In genomic region chr4:137610960-137611359, GRCh38 we compare ENCODE assay signal across 12 cellular contexts.
DNase-seq lines count a peak whose midpoint lies in the region; ATAC-seq and TF ChIP-seq lines count a peak whose summit lies in the region.
"Had no signal": no experiment of that assay in that cellular context is flagged by ENCODE, and none has a peak within 500 bp of the region (broad histone marks: within the 10 kb centered on the region; RNA-seq: fewer than 3 reads in every experiment).

No MANE protein-coding gene starts in this region.

- no peaks in the 10 kb centered on the region for H3K4me1 ChIP-seq in cardiac muscle cell (ENCODE audit: low read depth)

- ATAC-seq in Right ventricle myocardium superior (ENCODE audit: poor library complexity) = no peak
- ATAC-seq in omental fat pad (ENCODE audit: low FRiP score) = no peak
- no peak for ATAC-seq in GM18907 (IDR thresholded peaks at IDR 0.05; ENCODE audit: unreplicated experiment)
- ATAC-seq: stimulated activated effector memory CD8-positive, alpha-beta T cell treated with anti-CD3 and anti-CD28 coated beads, Interleukin-12 subunit alpha, Interleukin-12 subunit beta, amount 100 ng/mL, for 72 hours had no signal

- peak; percentile 70 for TF ChIP-seq CTCF in cardiac muscle cell (IDR thresholded peaks at IDR 0.05; ENCODE audit: low read depth, low read length)
- peak; percentile 54 for TF ChIP-seq CTCF in epithelial cell of proximal tubule (conservative IDR thresholded peaks at IDR 0.05; ENCODE audit: low read depth, low read length)
- peak; percentile 80 for TF ChIP-seq CTCF in type B pancreatic cell (conservative IDR thresholded peaks at IDR 0.05)
- TF ChIP-seq CTCF in omental fat pad (IDR thresholded peaks at IDR 0.05) = no peak

- peaks cover 5% of the 10 kb centered on the region for H3K9me3 Mint-ChIP-seq in type B pancreatic cell

- no peak overlapping the region for H3K27ac Mint-ChIP-seq in type B pancreatic cell
- H3K27ac Mint-ChIP-seq: CD4-positive, CD25-positive, alpha-beta regulatory T cell; stimulated activated effector memory CD8-positive, alpha-beta T cell treated with anti-CD3 and anti-CD28 coated beads, Interleukin-12 subunit alpha, Interleukin-12 subunit beta, amount 100 ng/mL, for 72 hours had no signal

- peaks cover 25% of the 10 kb centered on the region for H3K4me1 Mint-ChIP-seq in type B pancreatic cell (ENCODE audit: unreplicated experiment)
- H3K4me1 Mint-ChIP-seq: CD4-positive, CD25-positive, alpha-beta regulatory T cell; stimulated activated effector memory CD8-positive, alpha-beta T cell treated with anti-CD3 and anti-CD28 coated beads, Interleukin-12 subunit alpha, Interleukin-12 subunit beta, amount 100 ng/mL, for 72 hours had no signal

- peak; percentile 33 to 44 for DNase-seq in cardiac muscle cell (ENCODE audit: low read depth in 1 of 2, low spot score in 1 of 2)
- no peak for DNase-seq in Right ventricle myocardium superior
- peak; percentile 19 for DNase-seq in NCI-H69 (lab: John Stamatoyannopoulos, UW)
- DNase-seq in epithelial cell of proximal tubule (ENCODE audit: low read depth) = no peak
- no peak for DNase-seq in type B pancreatic cell (ENCODE audit: extremely low spot score, unreplicated experiment)
- DNase-seq in omental fat pad (ENCODE audit: low spot score) = no peak
- no peak for DNase-seq in cortex of kidney (lab: John Stamatoyannopoulos, UW)
- DNase-seq: activated effector memory CD4-positive, alpha-beta T cell treated with anti-CD3 and anti-CD28 coated beads, Interleukin-2, amount 50 U/mL, for 16 hours; CD4-positive, CD25-positive, alpha-beta regulatory T cell had no signal

- H3K4me3 ChIP-seq in cardiac muscle cell (no peak overlapping the region), epithelial cell of proximal tubule (ENCODE audit: low read depth, low read length) (no peak overlapping the region)
- H3K4me3 ChIP-seq: SJSA1 had no signal

- no peaks in the 10 kb centered on the region for H3K27me3 Mint-ChIP-seq in type B pancreatic cell
- H3K27me3 Mint-ChIP-seq: CD4-positive, CD25-positive, alpha-beta regulatory T cell had no signal

- no peak overlapping the region for H3K27ac ChIP-seq in cardiac muscle cell

- H3K36me3 ChIP-seq in cardiac muscle cell = no peaks in the 10 kb centered on the region
- H3K36me3 ChIP-seq: SJSA1 had no signal

- peaks cover 3% of the 10 kb centered on the region for H3K36me3 Mint-ChIP-seq in type B pancreatic cell
- H3K36me3 Mint-ChIP-seq: CD4-positive, CD25-positive, alpha-beta regulatory T cell; stimulated activated effector memory CD8-positive, alpha-beta T cell treated with anti-CD3 and anti-CD28 coated beads, Interleukin-12 subunit alpha, Interleukin-12 subunit beta, amount 100 ng/mL, for 72 hours had no signal

- H3K4me3 Mint-ChIP-seq in type B pancreatic cell = no peak overlapping the region
- H3K4me3 Mint-ChIP-seq: CD4-positive, CD25-positive, alpha-beta regulatory T cell; stimulated activated effector memory CD8-positive, alpha-beta T cell treated with anti-CD3 and anti-CD28 coated beads, Interleukin-12 subunit alpha, Interleukin-12 subunit beta, amount 100 ng/mL, for 72 hours had no signal

- intact Hi-C loops in Right ventricle myocardium superior (cut with DNase I) = no loop called here

- H3K27me3 ChIP-seq in cardiac muscle cell = no peaks in the 10 kb centered on the region
- H3K27me3 ChIP-seq: SJSA1 had no signal

- H3K9me3 ChIP-seq in cardiac muscle cell (ENCODE audit: low read depth) = no peaks in the 10 kb centered on the region
- H3K9me3 ChIP-seq: SJSA1 had no signal

Comparison
In these comparisons a context has a peak if more than half of its experiments do, and no peak if none do; other contexts are left out.
1. DNase-seq: peak in cardiac muscle cell (2 of 2) and NCI-H69 (single experiment); none in Right ventricle myocardium superior (single experiment), epithelial cell of proximal tubule (single experiment), type B pancreatic cell (single experiment), omental fat pad (single experiment) and cortex of kidney (single experiment).
2. CTCF ChIP-seq: peak in cardiac muscle cell (single experiment), epithelial cell of proximal tubule (single experiment) and type B pancreatic cell (single experiment); none in omental fat pad (0 of 3).